In genomic region chr5:42894057-42894456, GRCh38 we compare ENCODE assay signal across 13 cellular contexts.
A peak's percentile ranks its signal among the peaks of the same experiment; 100 is the strongest.
DNase-seq lines count a peak whose midpoint lies in the region; ATAC-seq, FAIRE-seq and TF ChIP-seq lines count a peak whose summit lies in the region.
"Had no signal": no experiment of that assay in that cellular context is flagged by ENCODE, and none has a peak within 500 bp of the region (broad histone marks: within the 10 kb centered on the region; RNA-seq: fewer than 3 reads in every experiment).

No MANE protein-coding gene starts in this region.

- no peak for ATAC-seq in GM21619 (IDR thresholded peaks at IDR 0.05; ENCODE audit: unreplicated experiment)
- ATAC-seq in stimulated activated naive B cell treated with anti-CD40 and anti-IgM and Interleukin-4, amounts not matched to agents 10 μg/mL and 1 μg/mL and 100 μg/mL, for 72 hours (replicated peaks), result no peak
- ATAC-seq: mucosa of descending colon, T-cell had no signal

- H3K36me3 Mint-ChIP-seq in stimulated activated naive B cell treated with anti-CD40 and anti-IgM and Interleukin-4, amounts not matched to agents 10 μg/mL and 1 μg/mL and 100 μg/mL, for 72 hours, result no peaks in the 10 kb centered on the region
- H3K36me3 Mint-ChIP-seq: T-cell had no signal

- peak; percentile 18 to 31 for DNase-seq in SHP77 (lab: John Stamatoyannopoulos, UW)
- DNase-seq in SHP77 treated with DMSO at 0.1 percent for 48 hours (lab: John Stamatoyannopoulos, UW), result no peak
- peak; percentile 50 for DNase-seq in iPS DF 19.7 (ENCODE audit: low read depth, low spot score)
- DNase-seq in urothelium cell line (ENCODE audit: low spot score), result peak; percentile 36
- no peak for DNase-seq in stimulated activated CD4-positive, alpha-beta T cell treated with anti-CD3 and anti-CD28 coated beads, Interleukin-12 subunit alpha, Interleukin-12 subunit beta, amount 100 ng/mL, for 4 hours
- DNase-seq in stimulated activated naive B cell treated with anti-CD40 and anti-IgM and Interleukin-4, amounts not matched to agents 10 μg/mL and 1 μg/mL and 100 μg/mL, for 72 hours, result no peak
- DNase-seq: mucosa of descending colon; stimulated activated CD8-positive, alpha-beta memory T cell treated with anti-CD3 and anti-CD28 coated beads, Interleukin-4, amount 100 ng/mL, for 48 hours; T-cell had no signal

- TF ChIP-seq CTCF in WI38 (IDR thresholded peaks at IDR 0.05; ENCODE audit: low read depth, low read length), result peak; percentile 16; the same call in 1 of the 2 replicates

- no peak overlapping the region for H3K27ac Mint-ChIP-seq in stimulated activated naive B cell treated with anti-CD40 and anti-IgM and Interleukin-4, amounts not matched to agents 10 μg/mL and 1 μg/mL and 100 μg/mL, for 72 hours
- H3K27ac Mint-ChIP-seq: B cell, T-cell had no signal

- no peak overlapping the region for H3K4me3 Mint-ChIP-seq in stimulated activated naive B cell treated with anti-CD40 and anti-IgM and Interleukin-4, amounts not matched to agents 10 μg/mL and 1 μg/mL and 100 μg/mL, for 72 hours
- H3K4me3 Mint-ChIP-seq: B cell, T-cell had no signal

- no peak overlapping the region for H3K4me3 ChIP-seq in WI38 (ENCODE audit: low read depth, low read length)
- H3K4me3 ChIP-seq: mucosa of descending colon, skin epidermis had no signal

- no peaks in the 10 kb centered on the region for H3K4me1 Mint-ChIP-seq in stimulated activated naive B cell treated with anti-CD40 and anti-IgM and Interleukin-4, amounts not matched to agents 10 μg/mL and 1 μg/mL and 100 μg/mL, for 72 hours
- H3K4me1 Mint-ChIP-seq: B cell, T-cell had no signal

- peak; percentile 17 for FAIRE-seq in urothelium cell line (lab: Jason Lieb, UNC)

- no peaks in the 10 kb centered on the region for H3K9me3 Mint-ChIP-seq in stimulated activated naive B cell treated with anti-CD40 and anti-IgM and Interleukin-4, amounts not matched to agents 10 μg/mL and 1 μg/mL and 100 μg/mL, for 72 hours
- H3K9me3 Mint-ChIP-seq: T-cell had no signal

- peaks cover 4 to 12% of the 10 kb centered on the region in 2 donors for H3K27me3 Mint-ChIP-seq in stimulated activated naive B cell treated with anti-CD40 and anti-IgM and Interleukin-4, amounts not matched to agents 10 μg/mL and 1 μg/mL and 100 μg/mL, for 72 hours

Comparison
In these comparisons a context has a peak if more than half of its experiments do, and no peak if none do; other contexts are left out.
1. DNase-seq: peak in SHP77 (2 of 2), iPS DF 19.7 (single experiment) and urothelium cell line (single experiment); none in SHP77 treated with DMSO at 0.1 percent for 48 hours (single experiment), stimulated activated CD4-positive, alpha-beta T cell treated with anti-CD3 and anti-CD28 coated beads, Interleukin-12 subunit alpha, Interleukin-12 subunit beta, amount 100 ng/mL, for 4 hours (single experiment) and stimulated activated naive B cell treated with anti-CD40 and anti-IgM and Interleukin-4, amounts not matched to agents 10 μg/mL and 1 μg/mL and 100 μg/mL, for 72 hours (single experiment).